ENCODE assay signal across 11 cellular contexts in the genomic region with DNA sequence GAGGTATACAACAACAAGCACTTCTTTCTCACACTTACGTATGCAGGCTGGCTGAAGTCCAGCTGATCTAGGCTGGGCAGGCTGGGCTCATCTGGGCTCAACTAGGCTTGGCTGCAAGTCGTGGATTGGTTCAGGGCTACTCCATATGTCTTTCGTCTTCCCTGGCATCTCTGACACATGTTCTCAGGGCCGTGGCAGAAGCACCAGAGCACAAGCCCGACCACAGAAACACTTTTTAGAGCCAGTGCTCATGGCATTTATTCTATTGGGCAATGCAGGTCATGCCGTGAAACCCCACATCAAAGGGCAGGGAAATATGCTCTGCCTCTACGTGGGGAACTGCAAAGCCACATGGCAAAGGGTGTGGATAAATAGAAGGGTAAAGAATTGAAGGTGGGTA.
"Had no signal": no experiment of that assay in that cellular context is flagged by ENCODE, and none has a peak within 500 bp of the region (broad histone marks: within the 10 kb centered on the region; RNA-seq: fewer than 3 reads in every experiment).

No MANE protein-coding gene starts in this region.

- H3K79me2 ChIP-seq: parathyroid adenoma had no signal

- H3K36me3 Mint-ChIP-seq: activated naive CD4-positive, alpha-beta T cell treated with anti-CD3 and anti-CD28 coated beads, Interleukin-2, amount 10 ng/mL, durations not matched to agents 7 days and 5 days; naive B cell had no signal

- H3K27ac ChIP-seq: brain microvascular endothelial cell, parathyroid adenoma, tibial artery had no signal

- H3K4me3 Mint-ChIP-seq: activated naive CD4-positive, alpha-beta T cell treated with anti-CD3 and anti-CD28 coated beads, Interleukin-2, amount 10 ng/mL, durations not matched to agents 7 days and 5 days; mesothelial cell of epicardium; naive B cell; T-helper 17 cell had no signal

- H2AFZ ChIP-seq: parathyroid adenoma had no signal

- DNase-seq: activated naive CD4-positive, alpha-beta T cell treated with anti-CD3 and anti-CD28 coated beads, Interleukin-2, amount 10 ng/mL, durations not matched to agents 7 days and 5 days; amniotic stem cell; brain microvascular endothelial cell; kidney; naive B cell; small intestine; T-helper 17 cell; tibial artery had no signal

- H3K4me3 ChIP-seq: tibial artery had no signal

- H3K27me3 Mint-ChIP-seq: activated naive CD4-positive, alpha-beta T cell treated with anti-CD3 and anti-CD28 coated beads, Interleukin-2, amount 10 ng/mL, durations not matched to agents 7 days and 5 days had no signal

- ATAC-seq: T-helper 17 cell had no signal

- H3K9me3 Mint-ChIP-seq: activated naive CD4-positive, alpha-beta T cell treated with anti-CD3 and anti-CD28 coated beads, Interleukin-2, amount 10 ng/mL, durations not matched to agents 7 days and 5 days; activated T-helper 2 cell treated with anti-CD3 and anti-CD28 coated beads, Interferon-gamma antibody, Interleukin-2, Interleukin-4, amounts not matched to agents 10 μg/mL and 5 μg/mL and 100 μg/mL, durations not matched to agents 14 hours and 24 hours and 36 hours had no signal

- H3K4me1 Mint-ChIP-seq: activated naive CD4-positive, alpha-beta T cell treated with anti-CD3 and anti-CD28 coated beads, Interleukin-2, amount 10 ng/mL, durations not matched to agents 7 days and 5 days had no signal

- H3K27ac Mint-ChIP-seq: activated naive CD4-positive, alpha-beta T cell treated with anti-CD3 and anti-CD28 coated beads, Interleukin-2, amount 10 ng/mL, durations not matched to agents 7 days and 5 days; activated T-helper 2 cell treated with anti-CD3 and anti-CD28 coated beads, Interferon-gamma antibody, Interleukin-2, Interleukin-4, amounts not matched to agents 10 μg/mL and 5 μg/mL and 100 μg/mL, durations not matched to agents 14 hours and 24 hours and 36 hours; mesothelial cell of epicardium; naive B cell; T-helper 17 cell had no signal

- H3K27me3 ChIP-seq: brain microvascular endothelial cell, tibial artery had no signal

- H3K9ac ChIP-seq: parathyroid adenoma had no signal

- H3K9me3 ChIP-seq: tibial artery had no signal

- H3K4me1 ChIP-seq: parathyroid adenoma had no signal

- H3K36me3 ChIP-seq: brain microvascular endothelial cell, tibial artery had no signal
